Comparison of ENCODE assay signal across 8 cellular contexts in genomic region chr19:3186377-3186688, GRCh38. TPM values are rescaled to one million over a fixed set of nuclear protein-coding genes. Genes with fewer than 3 reads are reported as not detected.
DNase-seq lines count a peak whose midpoint lies in the region; ATAC-seq and TF ChIP-seq lines count a peak whose summit lies in the region.

No MANE protein-coding gene starts in this region.

- H3K9me3 Mint-ChIP-seq in dendritic cell treated with granulocyte-macrophage colony-stimulating factor and Interleukin-4, amounts not matched to agents 40 ng/mL and 50 ng/mL, for 4 days = no peaks in the 10 kb centered on the region
- no peaks in the 10 kb centered on the region for H3K9me3 Mint-ChIP-seq in natural killer cell treated with Interleukin-12 subunit alpha and Interleukin-12 subunit beta and Interleukin-15 and Interleukin-18, amount 100 ng/mL, for 72 hours

- peak overlapping the region; percentile 98 for H3K27ac Mint-ChIP-seq in dendritic cell treated with granulocyte-macrophage colony-stimulating factor and Interleukin-4, amounts not matched to agents 40 ng/mL and 50 ng/mL, for 4 days
- peak overlapping the region; percentile 84 to 88 for H3K27ac Mint-ChIP-seq in natural killer cell treated with Interleukin-12 subunit alpha and Interleukin-12 subunit beta and Interleukin-15 and Interleukin-18, amount 100 ng/mL, for 72 hours

- intact Hi-C loops in dendritic cell treated with granulocyte-macrophage colony-stimulating factor and Interleukin-4, amounts not matched to agents 40 ng/mL and 50 ng/mL, for 4 days (cut with micrococcal nuclease) = no loop called here
- intact Hi-C loops in head of caudate nucleus (cut with DNase I) = no loop called here

- H3K4me3 Mint-ChIP-seq in dendritic cell treated with granulocyte-macrophage colony-stimulating factor and Interleukin-4, amounts not matched to agents 40 ng/mL and 50 ng/mL, for 4 days = peak overlapping the region; percentile 97
- peak overlapping the region; percentile 93 for H3K4me3 Mint-ChIP-seq in natural killer cell treated with Interleukin-12 subunit alpha and Interleukin-12 subunit beta and Interleukin-15 and Interleukin-18, amount 100 ng/mL, for 72 hours

- H3K27me3 Mint-ChIP-seq in dendritic cell treated with granulocyte-macrophage colony-stimulating factor and Interleukin-4, amounts not matched to agents 40 ng/mL and 50 ng/mL, for 4 days = no peaks in the 10 kb centered on the region
- H3K27me3 Mint-ChIP-seq in natural killer cell treated with Interleukin-12 subunit alpha and Interleukin-12 subunit beta and Interleukin-15 and Interleukin-18, amount 100 ng/mL, for 72 hours = no peaks in the 10 kb centered on the region

- peak; percentile 9 for ATAC-seq in GM18867 (IDR thresholded peaks at IDR 0.05; ENCODE audit: unreplicated experiment)
- ATAC-seq in natural killer cell treated with Interleukin-12 subunit alpha and Interleukin-12 subunit beta and Interleukin-15 and Interleukin-18, amount 100 ng/mL, for 72 hours = peak in 1 of 2 donors; percentile 3
- ATAC-seq in HG02884 (IDR thresholded peaks at IDR 0.05; ENCODE audit: unreplicated experiment) = no peak

- DNase-seq in LNCaP clone FGC (ENCODE audit: low read depth) (no peak), SHP77 (lab: John Stamatoyannopoulos, UW) (no peak), head of caudate nucleus (no peak), CD1c-positive myeloid dendritic cell (ENCODE audit: extremely low spot score) (no peak)
- no peak for DNase-seq in natural killer cell treated with Interleukin-12 subunit alpha and Interleukin-12 subunit beta and Interleukin-15 and Interleukin-18, amount 100 ng/mL, for 72 hours (ENCODE audit: low spot score)

- peak overlapping the region; percentile 82 for H3K4me3 ChIP-seq in LNCaP clone FGC (ENCODE audit: low read depth, low read length)

- peaks cover 53% of the 10 kb centered on the region for H3K36me3 Mint-ChIP-seq in dendritic cell treated with granulocyte-macrophage colony-stimulating factor and Interleukin-4, amounts not matched to agents 40 ng/mL and 50 ng/mL, for 4 days (ENCODE audit: low read depth)
- H3K36me3 Mint-ChIP-seq in natural killer cell treated with Interleukin-12 subunit alpha and Interleukin-12 subunit beta and Interleukin-15 and Interleukin-18, amount 100 ng/mL, for 72 hours = no peaks in the 10 kb centered on the region

- peaks cover 68% of the 10 kb centered on the region for H3K4me1 Mint-ChIP-seq in dendritic cell treated with granulocyte-macrophage colony-stimulating factor and Interleukin-4, amounts not matched to agents 40 ng/mL and 50 ng/mL, for 4 days (ENCODE audit: low read depth)
- peaks cover 40% of the 10 kb centered on the region in 2 donors for H3K4me1 Mint-ChIP-seq in natural killer cell treated with Interleukin-12 subunit alpha and Interleukin-12 subunit beta and Interleukin-15 and Interleukin-18, amount 100 ng/mL, for 72 hours (ENCODE audit: low read depth in 2 of 2)

- TF ChIP-seq CTCF in LNCaP clone FGC (IDR thresholded peaks at IDR 0.05; ENCODE audit: control insufficient read depth, extremely low read depth, insufficient read depth) = no peak

RNA-seq across cellular contexts. Expression of gene NCLN, which starts 0.6 kb away (rescaled TPM):
- total RNA-seq in natural killer cell treated with Interleukin-12 subunit alpha and Interleukin-12 subunit beta and Interleukin-15 and Interleukin-18, amount 100 ng/mL, for 72 hours = 100 to 1,000 TPM in 1 of 2 donors, 10 to 100 TPM in 1; 84.4 to 196 TPM

RNA-seq across cellular contexts. Expression of gene S1PR4, which starts 7.8 kb away (rescaled TPM):
- total RNA-seq in natural killer cell treated with Interleukin-12 subunit alpha and Interleukin-12 subunit beta and Interleukin-15 and Interleukin-18, amount 100 ng/mL, for 72 hours = 10 to 100 TPM; 33.5 to 47.0 TPM

RNA-seq across cellular contexts. Expression of gene CELF5, which starts 38.1 kb away (rescaled TPM):
- total RNA-seq in natural killer cell treated with Interleukin-12 subunit alpha and Interleukin-12 subunit beta and Interleukin-15 and Interleukin-18, amount 100 ng/mL, for 72 hours = under 1 TPM in 1 of 2 donors, not detected in 1; 0.59 TPM

RNA-seq across cellular contexts. Expression of gene GNA15, which starts 50.5 kb away (rescaled TPM):
- total RNA-seq in natural killer cell treated with Interleukin-12 subunit alpha and Interleukin-12 subunit beta and Interleukin-15 and Interleukin-18, amount 100 ng/mL, for 72 hours = 10 to 100 TPM; 22.2 to 33.3 TPM
